2 cellular contexts compared by ENCODE assay signal in genomic region chr9:79213417-79214125, GRCh38.
TF ChIP-seq lines count a peak whose summit lies in the region.

No MANE protein-coding gene starts in this region.

TF ChIP-seq in IMR-90, 13 proteins besides CTCF, POLR2A, EP300 and RAD21:
- no peak for TF ChIP-seq RFX5 (IDR thresholded peaks at IDR 0.05; ENCODE audit: low read depth, low read length)
- TF ChIP-seq SMC3 (IDR thresholded peaks at IDR 0.05; ENCODE audit: low read depth, low read length): no peak

TF ChIP-seq in H1, 55 proteins besides CTCF, POLR2A, EP300 and RAD21:
- TF ChIP-seq TEAD4 (IDR thresholded peaks at IDR 0.05; ENCODE audit: low read depth, low read length): no peak
- no peak for TF ChIP-seq ATF3 (IDR thresholded peaks at IDR 0.05; ENCODE audit: insufficient read depth, low read depth, low read length)
- TF ChIP-seq KDM1A (IDR thresholded peaks at IDR 0.05; ENCODE audit: borderline replicate concordance, low read length): peak; percentile 44; the same call in 1 of the 2 replicates
